ENCODE assay signal across 29 cellular contexts in genomic region chr1:83318361-83318760, GRCh38.
"Had no signal": no experiment of that assay in that cellular context is flagged by ENCODE, and none has a peak within 500 bp of the region (broad histone marks: within the 10 kb centered on the region; RNA-seq: fewer than 3 reads in every experiment).

No MANE protein-coding gene starts in this region.

- H3K4me3 ChIP-seq: adrenal gland, body of pancreas, breast epithelium, Peyer's patch had no signal

- DNase-seq: activated CD4-positive, alpha-beta T cell treated with anti-CD3 and anti-CD28 coated beads, Interleukin-2, amount 10 ng/mL, durations not matched to agents 24 days and 14 days; activated CD4-positive, alpha-beta T cell treated with anti-CD3 and anti-CD28 coated beads, Interleukin-2, amount 50 U/mL, for 4 hours; activated CD4-positive, CD25-positive, alpha-beta regulatory T cell; activated CD8-positive, alpha-beta T cell treated with anti-CD3 and anti-CD28 coated beads for 36 hours; activated gamma-delta T cell; activated naive CD4-positive, alpha-beta T cell treated with Interleukin-2 at 50 U/mL for 16 hours; activated naive CD8-positive, alpha-beta T cell treated with anti-CD3 and anti-CD28 coated beads, Interleukin-2, amount 10 ng/mL, durations not matched to agents 7 days and 5 days; activated T-cell treated with anti-CD3 and anti-CD28 coated beads, Interleukin-2, amount 50 U/mL, for 24 hours; adrenal gland; body of pancreas; MM.1S; MV-4-11; NCI-H1092; NCI-H1436 treated with DMSO at 0.1 percent for 48 hours; NCI-H1694 treated with DMSO at 0.1 percent for 48 hours; NCI-H2029; NCI-H345; NCI-H524 treated with DMSO at 0.1 percent for 48 hours; PC-3; Peyer's patch; SIG-M5; T-cell; T-helper 17 cell; WERI-Rb-1 had no signal

- H3K27me3 ChIP-seq: adrenal gland, body of pancreas, breast epithelium, Peyer's patch had no signal

- H3K9me3 ChIP-seq: adrenal gland, body of pancreas, breast epithelium, Peyer's patch had no signal

- H3K36me3 ChIP-seq: adrenal gland, breast epithelium, Peyer's patch, WERI-Rb-1 had no signal

- H3K27ac ChIP-seq: adrenal gland, body of pancreas, breast epithelium, KMS-11, Peyer's patch, RWPE1, WERI-Rb-1 had no signal

- H3K4me1 ChIP-seq: adrenal gland, body of pancreas, breast epithelium, Peyer's patch had no signal

- ATAC-seq: activated CD8-positive, alpha-beta T cell treated with anti-CD3 and anti-CD28 coated beads for 36 hours; body of pancreas; PC-3; Right ventricle myocardium inferior; SK-N-SH treated with all-trans-retinoic acid at 6 μM for 48 hours; T-cell; T-helper 17 cell had no signal
